ENCODE assay signal across 8 cellular contexts in the genomic region with DNA sequence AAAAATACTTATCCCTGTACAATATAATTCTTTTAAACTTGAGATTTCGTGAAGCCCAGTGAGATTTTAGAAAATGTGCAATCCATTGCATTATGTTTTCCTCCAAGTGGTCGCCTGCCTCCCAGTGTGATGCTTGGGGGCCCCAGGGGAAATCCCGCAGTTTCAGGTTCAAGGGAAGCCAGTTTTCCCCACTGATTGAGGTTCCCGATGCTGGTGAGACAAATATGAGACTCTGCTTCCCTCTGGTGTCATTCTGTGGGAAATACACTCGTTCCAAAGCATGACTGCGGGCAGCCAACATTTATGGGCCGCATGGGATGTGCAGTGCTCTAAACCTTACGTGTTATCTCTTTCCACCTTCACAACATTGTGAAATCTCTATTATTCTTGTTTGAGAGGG.
DNase-seq lines count a peak whose midpoint lies in the region; ATAC-seq and TF ChIP-seq lines count a peak whose summit lies in the region.

No MANE protein-coding gene starts in this region.

- H4K8ac ChIP-seq in mesendoderm (ENCODE audit: low read depth, low read length): no peak overlapping the region

- no peak overlapping the region for H2BK5ac ChIP-seq in mesendoderm (ENCODE audit: low read length)

- H2AK5ac ChIP-seq in mesendoderm (ENCODE audit: low read length): no peak overlapping the region

- ATAC-seq in WTC11 (peak; percentile 87), GM21825 (IDR thresholded peaks at IDR 0.05; ENCODE audit: unreplicated experiment) (no peak)

- no peak overlapping the region for H3K9ac ChIP-seq in mesendoderm (ENCODE audit: low read length)

- H3K56ac ChIP-seq in mesendoderm (ENCODE audit: low read length): no peak overlapping the region

- no peak overlapping the region for H3K4me3 ChIP-seq in mesendoderm (ENCODE audit: low read length)
- H3K4me3 ChIP-seq in tibial nerve: no peak overlapping the region

- H3K27ac ChIP-seq in mesendoderm (ENCODE audit: low read depth, low read length): no peak overlapping the region
- no peak overlapping the region for H3K27ac ChIP-seq in tibial nerve

- no peak overlapping the region for H3K18ac ChIP-seq in mesendoderm (ENCODE audit: low read length)

- H3K4ac ChIP-seq in mesendoderm (ENCODE audit: low read depth, low read length): no peak overlapping the region

- peaks cover 2% of the 10 kb centered on the region; the same call in 1 of the 2 replicates for H3K4me1 Mint-ChIP-seq in WTC11

- no peaks in the 10 kb centered on the region for H3K79me1 ChIP-seq in mesendoderm (ENCODE audit: low read length)

- H2BK15ac ChIP-seq in mesendoderm (replicated peaks; ENCODE audit: low read depth): no peak overlapping the region

- H3K27me3 ChIP-seq in mesendoderm (ENCODE audit: insufficient read depth, low read length, poor library complexity) (no peaks in the 10 kb centered on the region), tibial nerve (no peaks in the 10 kb centered on the region)

- POLR2A ChIA-PET in WTC11 (lab: Charles Lee): no interaction called here

- no peaks in the 10 kb centered on the region for H3K79me2 ChIP-seq in mesendoderm (ENCODE audit: control insufficient read depth, insufficient read depth, low read length)

- no peak overlapping the region for H3K4me3 Mint-ChIP-seq in WTC11

- peaks cover 15% of the 10 kb centered on the region for H3K9me3 Mint-ChIP-seq in WTC11

- peaks cover 3% of the 10 kb centered on the region; the same call in 1 of the 2 replicates for H3K36me3 Mint-ChIP-seq in WTC11

- H3K27ac Mint-ChIP-seq in WTC11: no peak overlapping the region

- no peaks in the 10 kb centered on the region for H3K27me3 Mint-ChIP-seq in WTC11 (ENCODE audit: low read depth)

- H3K36me3 ChIP-seq in mesendoderm (ENCODE audit: control insufficient read depth, insufficient read depth, low read length) (no peaks in the 10 kb centered on the region), tibial nerve (no peaks in the 10 kb centered on the region)

- H3K9me3 ChIP-seq in tibial nerve: peaks cover 0 to 4% (median 0%) of the 10 kb centered on the region in 4 donors

- TF ChIP-seq POLR2A in tibial nerve (IDR thresholded peaks at IDR 0.05): no peak

- H3K23ac ChIP-seq in mesendoderm (ENCODE audit: low read length): no peak overlapping the region

- TF ChIP-seq CTCF in WTC11 (IDR thresholded peaks at IDR 0.05): peak; percentile 67
- TF ChIP-seq CTCF in tibial nerve (IDR thresholded peaks at IDR 0.05): peak; percentile 32 to 63 (median 56)

- no peak for TF ChIP-seq EP300 in tibial nerve (IDR thresholded peaks at IDR 0.05)

- DNase-seq in activated gamma-delta T cell treated with Interleukin-2 at 50 U/mL for 16 hours (peak; percentile 28), activated gamma-delta T cell (lab: John Stamatoyannopoulos, UW) (no peak), NCI-H146 (lab: John Stamatoyannopoulos, UW) (peak; percentile 23), WTC11 (ENCODE audit: low spot score) (peak; percentile 59), mesendoderm (peak; percentile 50), tibial nerve (ENCODE audit: low spot score in 2 of 2) (peak in 1 of 2 donors; percentile 17)
- peak; percentile 22 for DNase-seq in effector CD4-positive, alpha-beta T cell

- H4K5ac ChIP-seq in mesendoderm (ENCODE audit: low read length): no peak overlapping the region

- H3K4me1 ChIP-seq in mesendoderm (ENCODE audit: control insufficient read depth, low read depth, low read length) (no peaks in the 10 kb centered on the region), tibial nerve (no peaks in the 10 kb centered on the region)

- WGBS in mesendoderm (ENCODE audit: extremely low coverage, insufficient coverage, low lambda C conversion rate): no CpG with 5 or more reads among the region's 8 CpGs
- 8 to 10% methylated on average over 8 of the region's 8 CpGs for WGBS in tibial nerve, 2 donors

- no peak overlapping the region for H3K4me2 ChIP-seq in mesendoderm (ENCODE audit: low read length)

- no peak overlapping the region for H2BK120ac ChIP-seq in mesendoderm (ENCODE audit: low read depth, low read length)

- CTCF ChIA-PET in WTC11 (lab: Charles Lee): interaction anchor here (0.6 to 4.1 kb wide), 31 partner anchors 9 to 479 kb away, joined by 3 to 62 read pairs (median 4); a partner anchor contains a TSS

TF ChIP-seq in WTC11, 78 proteins besides CTCF, POLR2A, EP300 and RAD21:
- TF ChIP-seq GTF2I (CRISPR knock-in tag; conservative IDR thresholded peaks at IDR 0.05): no peak
- TF ChIP-seq, protein P1, sequence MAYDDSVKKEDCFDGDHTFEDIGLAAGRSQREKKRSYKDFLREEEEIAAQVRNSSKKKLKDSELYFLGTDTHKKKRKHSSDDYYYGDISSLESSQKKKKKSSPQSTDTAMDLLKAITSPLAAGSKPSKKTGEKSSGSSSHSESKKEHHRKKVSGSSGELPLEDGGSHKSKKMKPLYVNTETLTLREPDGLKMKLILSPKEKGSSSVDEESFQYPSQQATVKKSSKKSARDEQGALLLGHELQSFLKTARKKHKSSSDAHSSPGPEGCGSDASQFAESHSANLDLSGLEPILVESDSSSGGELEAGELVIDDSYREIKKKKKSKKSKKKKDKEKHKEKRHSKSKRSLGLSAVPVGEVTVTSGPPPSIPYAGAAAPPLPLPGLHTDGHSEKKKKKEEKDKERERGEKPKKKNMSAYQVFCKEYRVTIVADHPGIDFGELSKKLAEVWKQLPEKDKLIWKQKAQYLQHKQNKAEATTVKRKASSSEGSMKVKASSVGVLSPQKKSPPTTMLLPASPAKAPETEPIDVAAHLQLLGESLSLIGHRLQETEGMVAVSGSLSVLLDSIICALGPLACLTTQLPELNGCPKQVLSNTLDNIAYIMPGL (CRISPR knock-in tag; IDR thresholded peaks at IDR 0.05): peak; percentile 28; the same call in 1 of the 2 replicates
TF ChIP-seq in WTC11: peak in this region for 1.
